10 cellular contexts compared by ENCODE assay signal in genomic region chr4:26048378-26048882, GRCh38.
DNase-seq lines count a peak whose midpoint lies in the region; ATAC-seq and TF ChIP-seq lines count a peak whose summit lies in the region.
"Had no signal": no experiment of that assay in that cellular context is flagged by ENCODE, and none has a peak within 500 bp of the region (broad histone marks: within the 10 kb centered on the region; RNA-seq: fewer than 3 reads in every experiment).

No MANE protein-coding gene starts in this region.

- H3K27ac Mint-ChIP-seq in CD8-positive, alpha-beta T cell = no peak overlapping the region
- H3K27ac Mint-ChIP-seq: B cell, T-cell had no signal

- intact Hi-C loops in ovary (cut with DNase I) (no loop called here), dorsolateral prefrontal cortex (cut with DNase I) (no loop called here)
- intact Hi-C loops in CD8-positive, alpha-beta T cell (cut with DNase I, micrococcal nuclease) = no loop called here

- CTCF ChIA-PET in AG04450 (lab: Charles Lee) = no interaction called here
- CTCF ChIA-PET in CD8-positive, alpha-beta T cell (lab: Charles Lee) = no interaction called here

- TF ChIP-seq POLR2A in ovary (IDR thresholded peaks at IDR 0.05) = no peak

- WGBS in ovary, 3 donors = 25 to 30% (median 30%) methylated on average over 12 of the region's 12 CpGs

- H3K4me1 ChIP-seq in ovary (ENCODE audit: insufficient read depth) = peaks cover 10% of the 10 kb centered on the region
- H3K4me1 ChIP-seq in CD8-positive, alpha-beta T cell (ENCODE audit: insufficient read depth, low read length) = no peaks in the 10 kb centered on the region

- H3K4me3 Mint-ChIP-seq in CD8-positive, alpha-beta T cell = no peak overlapping the region
- H3K4me3 Mint-ChIP-seq: B cell, T-cell had no signal

- no peaks in the 10 kb centered on the region for H3K4me1 Mint-ChIP-seq in CD8-positive, alpha-beta T cell (ENCODE audit: low read depth)

- H3K36me3 Mint-ChIP-seq in CD8-positive, alpha-beta T cell = no peaks in the 10 kb centered on the region
- H3K36me3 Mint-ChIP-seq: T-cell had no signal

- H3K9me3 ChIP-seq in AG04450 (ENCODE audit: control insufficient read depth, insufficient read depth, low read length) (no peaks in the 10 kb centered on the region), ovary (no peaks in the 10 kb centered on the region)
- no peaks in the 10 kb centered on the region for H3K9me3 ChIP-seq in CD8-positive, alpha-beta T cell (ENCODE audit: low read length)

- no peak overlapping the region for H3K4me3 ChIP-seq in AG04450 (ENCODE audit: low read depth, low read length)
- peak overlapping the region; percentile 9 to 34 for H3K4me3 ChIP-seq in foreskin fibroblast (ENCODE audit: low read depth in 1 of 2, low read length in 2 of 2)
- H3K4me3 ChIP-seq in ovary = no peak overlapping the region
- no peak overlapping the region for H3K4me3 ChIP-seq in CD8-positive, alpha-beta T cell (ENCODE audit: low read depth, low read length)
- no peak overlapping the region for H3K4me3 ChIP-seq in dorsolateral prefrontal cortex

- H3K27ac ChIP-seq in AG04450 (ENCODE audit: low read depth, low read length) (peak overlapping the region; percentile 97), ovary (peak overlapping the region; percentile 67 to 82), dorsolateral prefrontal cortex (no peak overlapping the region)
- H3K27ac ChIP-seq in CD8-positive, alpha-beta T cell (ENCODE audit: low read depth, low read length) = no peak overlapping the region

- H3K36me3 ChIP-seq in ovary = no peaks in the 10 kb centered on the region
- H3K36me3 ChIP-seq in CD8-positive, alpha-beta T cell (ENCODE audit: insufficient read depth, low read length) = no peaks in the 10 kb centered on the region

- peaks cover 14% of the 10 kb centered on the region for H3K27me3 Mint-ChIP-seq in CD8-positive, alpha-beta T cell (ENCODE audit: low read depth)

- POLR2A ChIA-PET in AG04450 (lab: Yijun Ruan, JAX) = no interaction called here
- POLR2A ChIA-PET in CD8-positive, alpha-beta T cell (lab: Charles Lee) = no interaction called here

- no peaks in the 10 kb centered on the region for H3K27me3 ChIP-seq in AG04450 (ENCODE audit: control insufficient read depth, insufficient read depth, low read length)
- H3K27me3 ChIP-seq in ovary = no peaks in the 10 kb centered on the region
- no peaks in the 10 kb centered on the region for H3K27me3 ChIP-seq in CD8-positive, alpha-beta T cell (ENCODE audit: insufficient read depth, low read length)
- peaks cover 0 to 6% (median 0%) of the 10 kb centered on the region in 45 donors for H3K27me3 ChIP-seq in dorsolateral prefrontal cortex

- no peak for TF ChIP-seq EP300 in ovary (IDR thresholded peaks at IDR 0.05)

- H3K9me3 Mint-ChIP-seq in CD8-positive, alpha-beta T cell = no peaks in the 10 kb centered on the region

- TF ChIP-seq CTCF in AG04450 (IDR thresholded peaks at IDR 0.05; ENCODE audit: low read depth, low read length) = no peak
- no peak for TF ChIP-seq CTCF in foreskin fibroblast (IDR thresholded peaks at IDR 0.05; ENCODE audit: low read depth, low read length)
- no peak for TF ChIP-seq CTCF in ovary (IDR thresholded peaks at IDR 0.05)
- no peak for TF ChIP-seq CTCF in CD8-positive, alpha-beta T cell (IDR thresholded peaks at IDR 0.05)
- no peak for TF ChIP-seq CTCF in dorsolateral prefrontal cortex (IDR thresholded peaks at IDR 0.05 in 54 of 56, conservative IDR thresholded peaks at IDR 0.05 in 2 of 56; ENCODE audit: low read depth in 1 of 56, partially characterized antibody in 56 of 56)

- DNase-seq in AG04450 (ENCODE audit: low read depth, low spot score) = peak; percentile 74
- peak; percentile 96 to 98 for DNase-seq in foreskin fibroblast
- peak; percentile 63 to 82 (median 67) for DNase-seq in ovary
- DNase-seq in GDM1 (lab: John Stamatoyannopoulos, UW) = no peak
- DNase-seq in CD8-positive, alpha-beta T cell = no peak
- no peak for DNase-seq in dorsolateral prefrontal cortex
- DNase-seq in NCI-H510A (lab: John Stamatoyannopoulos, UW) = no peak
- DNase-seq: T-cell had no signal

- peak; percentile 83 for ATAC-seq in SK-N-SH treated with all-trans-retinoic acid at 6 μM for 48 hours
- no peak for ATAC-seq in CD8-positive, alpha-beta T cell
- ATAC-seq: T-cell had no signal

TF ChIP-seq in SK-N-SH treated with all-trans-retinoic acid at 6 μM for 48 hours, 23 proteins besides CTCF, POLR2A, EP300 and RAD21:
- TF ChIP-seq ISL1 (CRISPR knock-in tag; IDR thresholded peaks at IDR 0.05) (peak; percentile 30; the same call in 1 of the 2 replicates), ZC3H10 (CRISPR knock-in tag; IDR thresholded peaks at IDR 0.05) (no peak)

Comparison
In these comparisons a context has a peak if more than half of its experiments do, and no peak if none do; other contexts are left out.
1. DNase-seq: peak in AG04450 (single experiment), foreskin fibroblast (2 of 2) and ovary (5 of 5); none in GDM1 (single experiment), CD8-positive, alpha-beta T cell (0 of 7), dorsolateral prefrontal cortex (0 of 10) and NCI-H510A (single experiment).
2. H3K27ac ChIP-seq: peak in AG04450 (single experiment) and ovary (2 of 2); none in CD8-positive, alpha-beta T cell (single experiment) and dorsolateral prefrontal cortex (0 of 59).
3. H3K4me3 ChIP-seq: peak in foreskin fibroblast (2 of 2); none in AG04450 (single experiment), ovary (single experiment), CD8-positive, alpha-beta T cell (single experiment) and dorsolateral prefrontal cortex (0 of 59).